9 cellular contexts compared by ENCODE assay signal in genomic region chr12:105329926-105330282, GRCh38. TPM values are rescaled to one million over a fixed set of nuclear protein-coding genes. Genes with fewer than 3 reads are reported as not detected.
DNase-seq lines count a peak whose midpoint lies in the region; ATAC-seq, FAIRE-seq and TF ChIP-seq lines count a peak whose summit lies in the region.
"Had no signal": no experiment of that assay in that cellular context is flagged by ENCODE, and none has a peak within 500 bp of the region (broad histone marks: within the 10 kb centered on the region; RNA-seq: fewer than 3 reads in every experiment).

No MANE protein-coding gene starts in this region.

- peaks cover 0 to 11% of the 10 kb centered on the region in 2 experiments; a peak in 2 of 5 replicates for H3K4me1 ChIP-seq in K562 (replicated peaks in 1 of 2; ENCODE audit: control insufficient read depth in 2 of 2, insufficient read depth in 2 of 2, low read length in 2 of 2)
- H3K4me1 ChIP-seq in naive thymus-derived CD4-positive, alpha-beta T cell (ENCODE audit: control insufficient read depth in 2 of 2, insufficient read depth in 2 of 2, low read length in 2 of 2), result peaks cover 12 to 57% of the 10 kb centered on the region in 2 donors
- peaks cover 35% of the 10 kb centered on the region for H3K4me1 ChIP-seq in foreskin keratinocyte

- no peak overlapping the region for H3K9ac ChIP-seq in K562 (ENCODE audit: insufficient read depth in 1 of 2, low read depth in 2 of 2, low read length in 2 of 2)

- peak; percentile 67 for DNase-seq in DMS53 (lab: John Stamatoyannopoulos, UW)
- DNase-seq in DMS53 treated with DMSO at 0.1 percent for 48 hours (lab: John Stamatoyannopoulos, UW; ENCODE audit: unreplicated experiment), result no peak
- no peak for DNase-seq in K562 (ENCODE audit: extremely low read depth in 1 of 4, low spot score in 3 of 4)
- DNase-seq in naive thymus-derived CD4-positive, alpha-beta T cell, result no peak
- DNase-seq in GM19238 (ENCODE audit: insufficient read length, low spot score), result no peak
- no peak for DNase-seq in foreskin keratinocyte
- no peak for DNase-seq in HUDEP-2 (lab: John Stamatoyannopoulos, UW; ENCODE audit: unreplicated experiment in 76 of 76)

- 17% methylated on average over 9 of the region's 9 CpGs for WGBS in K562 (ENCODE audit: insufficient coverage, low coverage, missing lambda C conversion rate)

- H3K27ac Mint-ChIP-seq in naive thymus-derived CD4-positive, alpha-beta T cell, result peak overlapping the region; percentile 65 to 90 (median 86)

- H3K4me1 Mint-ChIP-seq in naive thymus-derived CD4-positive, alpha-beta T cell, result peaks cover 16 to 75% (median 26%) of the 10 kb centered on the region in 7 donors

- peaks cover 0 to 6% (median 0%) of the 10 kb centered on the region in 5 donors for H3K36me3 Mint-ChIP-seq in naive thymus-derived CD4-positive, alpha-beta T cell

- H3K9me3 Mint-ChIP-seq in naive thymus-derived CD4-positive, alpha-beta T cell, result no peaks in the 10 kb centered on the region

- CTCF ChIA-PET in K562 (lab: Yijun Ruan, JAX; ENCODE audit: low intra/inter-chr PET ratio), result no interaction called here
- CTCF ChIA-PET in naive thymus-derived CD4-positive, alpha-beta T cell (lab: Charles Lee), result no interaction called here

- peak overlapping the region; percentile 74 to 93 (median 86) for H3K4me3 Mint-ChIP-seq in naive thymus-derived CD4-positive, alpha-beta T cell

- TF ChIP-seq EP300 in K562 (IDR thresholded peaks at IDR 0.05; ENCODE audit: low read length), result no peak

- POLR2A ChIA-PET in K562 (lab: Yijun Ruan, JAX), result no interaction called here
- POLR2A ChIA-PET in naive thymus-derived CD4-positive, alpha-beta T cell (lab: Charles Lee), result interaction anchor here (0.6 to 1.3 kb wide), 5 partner anchors 10 to 1374 kb away, joined by 3 to 5 read pairs (median 3); partner anchors contain the start of gene APPL2

- BruUV-seq in K562 (replicated peaks; lab: Mats Ljungman, UMichigan), result no TSS peak

- no peaks in the 10 kb centered on the region; the same call in 1 of the 2 replicates for H4K20me1 ChIP-seq in K562 (replicated peaks; ENCODE audit: control insufficient read depth, insufficient read depth, low read length)

- H3K36me3 ChIP-seq in K562 (ENCODE audit: control insufficient read depth, insufficient read depth, low read length), result no peaks in the 10 kb centered on the region
- H3K36me3 ChIP-seq in naive thymus-derived CD4-positive, alpha-beta T cell (ENCODE audit: control insufficient read depth in 2 of 3, insufficient read depth in 3 of 3, low read length in 3 of 3), result no peaks in the 10 kb centered on the region

- no peaks in the 10 kb centered on the region for H3K79me2 ChIP-seq in K562 (ENCODE audit: control insufficient read depth, insufficient read depth, low read length)

- H3K27me3 ChIP-seq in K562 (ENCODE audit: control insufficient read depth in 2 of 2, insufficient read depth in 2 of 2, low read length in 2 of 2) (peaks cover 20 to 23% of the 10 kb centered on the region in 2 experiments), foreskin keratinocyte (no peaks in the 10 kb centered on the region)
- no peaks in the 10 kb centered on the region for H3K27me3 ChIP-seq in naive thymus-derived CD4-positive, alpha-beta T cell (ENCODE audit: control insufficient read depth in 2 of 2, insufficient read depth in 2 of 2, low read length in 2 of 2)

- TF ChIP-seq CTCF in K562 (IDR thresholded peaks at IDR 0.05 in 2 of 3, conservative IDR thresholded peaks at IDR 0.05 in 1 of 3; ENCODE audit: insufficient read depth in 2 of 3, low read depth in 1 of 3, low read length in 3 of 3) (no peak), foreskin keratinocyte (conservative IDR thresholded peaks at IDR 0.05) (no peak)

- H3K27me3 Mint-ChIP-seq in naive thymus-derived CD4-positive, alpha-beta T cell, result no peaks in the 10 kb centered on the region

- H3K27ac ChIP-seq in K562 (ENCODE audit: extremely low read depth, low read depth, low read length) (no peak overlapping the region), foreskin keratinocyte (no peak overlapping the region)
- peak overlapping the region; percentile 64 for H3K27ac ChIP-seq in naive thymus-derived CD4-positive, alpha-beta T cell (ENCODE audit: low read depth, low read length)

- H3K4me2 ChIP-seq in K562 (ENCODE audit: insufficient read depth, low read length), result peak overlapping the region; percentile 1; the same call in 1 of the 2 replicates

- FAIRE-seq in K562 (lab: Jason Lieb, UNC), result peak; percentile 11
- FAIRE-seq: A204.1 had no signal

- no peak overlapping the region for H3K4me3 ChIP-seq in K562
- H3K4me3 ChIP-seq in naive thymus-derived CD4-positive, alpha-beta T cell (ENCODE audit: low read length), result peak overlapping the region; percentile 53

- no peaks in the 10 kb centered on the region for H3K9me1 ChIP-seq in K562 (ENCODE audit: control insufficient read depth, insufficient read depth, low read length)

- intact Hi-C loops in K562 (cut with micrococcal nuclease), result no loop called here
- intact Hi-C loops in naive thymus-derived CD4-positive, alpha-beta T cell (cut with micrococcal nuclease), result loop anchor here (1.0 to 10.0 kb wide), 14 partner anchors 53 to 1365 kb away; partner anchors contain the start of genes TCP11L2 (in 2 of the 2), WASHC4 (in 2 of the 2), CKAP4 (in 1 of the 2) and EID3 (in 1 of the 2)

- no peak for TF ChIP-seq POLR2A in K562 (conservative IDR thresholded peaks at IDR 0.05)

- no peak for TF ChIP-seq RAD21 in K562 (CRISPR knock-in tag; conservative IDR thresholded peaks at IDR 0.05 in 1 of 2, IDR thresholded peaks at IDR 0.05 in 1 of 2)

- no peaks in the 10 kb centered on the region; the same call in 1 of the 2 replicates for H3K9me3 ChIP-seq in K562 (replicated peaks; ENCODE audit: control insufficient read depth, insufficient read depth, low read depth, low read length)
- H3K9me3 ChIP-seq in naive thymus-derived CD4-positive, alpha-beta T cell (ENCODE audit: control insufficient read depth in 2 of 3, low read length in 3 of 3), result no peaks in the 10 kb centered on the region

- H2AFZ ChIP-seq in K562 (ENCODE audit: low read depth, low read length), result no peak overlapping the region

- in situ Hi-C loops in K562 (cut with MboI), result no loop called here

- ATAC-seq in HG03280 (IDR thresholded peaks at IDR 0.05; ENCODE audit: unreplicated experiment), result peak; percentile 3
- ATAC-seq in K562, result no peak
- ATAC-seq in naive thymus-derived CD4-positive, alpha-beta T cell, result peak; percentile 24
- no peak for ATAC-seq in foreskin keratinocyte

TF ChIP-seq in K562, 482 proteins besides CTCF, POLR2A, EP300 and RAD21 (continues in another document):
- no peak for TF ChIP-seq PHF21A (IDR thresholded peaks at IDR 0.05; ENCODE audit: borderline replicate concordance, low read depth)
- TF ChIP-seq ZC3H4 (CRISPR knock-in tag; IDR thresholded peaks at IDR 0.05; ENCODE audit: borderline replicate concordance), result no peak
- no peak for TF ChIP-seq TSHZ1 (CRISPR knock-in tag; IDR thresholded peaks at IDR 0.05)

RNA-seq across cellular contexts. Expression of gene C12orf75, which starts 0.6 kb away (rescaled TPM):
- total RNA-seq in K562 (2011; cell fraction: chromatin; rRNA removed; ENCODE audit: low replicate concordance), result 0.88 TPM in 1 of 2 replicates, not detected in the other
- total RNA-seq in K562 (2011; cell fraction: nucleolus; rRNA removed), result not detected in 2 replicates
- not detected in 2 replicates for total RNA-seq in K562 (2011; cell fraction: nucleoplasm; rRNA removed)
- total RNA-seq in K562 (2014; rRNA removed) (not detected in 2 replicates), K562 (2014; rRNA removed; fragmentation: Illumina TruSeq; extraction: Trizol) (0.29 and 0.36 TPM in 2 replicates), K562 (2015; rRNA removed; fragmentation: Illumina TruSeq; extraction: Trizol) (not detected in 2 replicates), K562 (2021) (0.56 and 0.80 TPM in 2 replicates), foreskin keratinocyte (149 and 164 TPM in 2 replicates)
- polyA plus RNA-seq in K562 (2011; rRNA removed) (0.28 and 0.82 TPM in 2 replicates), K562 (2014; fragmentation: Illumina TruSeq; extraction: Trizol) (0.16 and 0.29 TPM in 2 replicates), K562 (2014; fragmentation: Nextera tagmentation; extraction: Ambion mirVana) (under 1 TPM in 1 of 2 experiments, not detected in 1; 0.06 TPM), K562 (2014; rRNA removed) (0.16 TPM in 1 of 2 replicates, not detected in the other), foreskin keratinocyte (153 and 156 TPM in 2 replicates)
- 0.15 and 0.40 TPM in 2 replicates for polyA plus RNA-seq in K562 (2011; cell fraction: cytosol; rRNA removed)
- 0.34 TPM in 1 of 2 replicates, not detected in the other for polyA plus RNA-seq in K562 (2011; cell fraction: nucleus; rRNA removed)
- polyA plus RNA-seq in K562 (2012), result 0.23 and 0.25 TPM in 2 replicates
- polyA minus RNA-seq in K562 (2011; rRNA and poly(A)+ RNA removed), result 0.49 TPM in 1 of 2 replicates, not detected in the other
- polyA minus RNA-seq in K562 (2011; cell fraction: cytosol; rRNA and poly(A)+ RNA removed), result 1.3 TPM in 1 of 2 replicates, not detected in the other
- not detected in 2 replicates for polyA minus RNA-seq in K562 (2011; cell fraction: nucleus; rRNA and poly(A)+ RNA removed)
- total RNA-seq in naive thymus-derived CD4-positive, alpha-beta T cell, result 100 to 1,000 TPM in 1 of 5 experiments, 10 to 100 TPM in 2, 1 to 10 TPM in 2; 5.5 to 146 (median 13.0) TPM
- 10 to 100 TPM; 23.3 to 29.1 TPM for polyA plus RNA-seq in naive thymus-derived CD4-positive, alpha-beta T cell

Comparison
In these comparisons a context has a peak if more than half of its experiments do, and no peak if none do; other contexts are left out.
1. ATAC-seq: peak in HG03280 (single experiment) and naive thymus-derived CD4-positive, alpha-beta T cell (single experiment); none in K562 (single experiment) and foreskin keratinocyte (single experiment).